ENCODE assay signal across 15 cellular contexts in genomic region chr3:25502233-25502632, GRCh38.
"Had no signal": no experiment of that assay in that cellular context is flagged by ENCODE, and none has a peak within 500 bp of the region (broad histone marks: within the 10 kb centered on the region; RNA-seq: fewer than 3 reads in every experiment).

No MANE protein-coding gene starts in this region.

- H3K27ac Mint-ChIP-seq: dendritic cell treated with granulocyte-macrophage colony-stimulating factor and Interleukin-4, amounts not matched to agents 40 ng/mL and 50 ng/mL, for 4 days; effector memory CD8-positive, alpha-beta T cell; naive thymus-derived CD8-positive, alpha-beta T cell had no signal

- H3K4me1 Mint-ChIP-seq: naive thymus-derived CD8-positive, alpha-beta T cell had no signal

- H3K27me3 ChIP-seq: esophagus squamous epithelium, gastroesophageal sphincter had no signal

- H3K4me3 ChIP-seq: esophagus squamous epithelium, gastroesophageal sphincter, mucosa of descending colon had no signal

- H3K4me3 Mint-ChIP-seq: dendritic cell treated with granulocyte-macrophage colony-stimulating factor and Interleukin-4, amounts not matched to agents 40 ng/mL and 50 ng/mL, for 4 days; effector memory CD8-positive, alpha-beta T cell; naive thymus-derived CD8-positive, alpha-beta T cell had no signal

- DNase-seq: effector memory CD8-positive, alpha-beta T cell; esophagus squamous epithelium; foreskin fibroblast; glutamatergic neuron; left colon; mucosa of descending colon; naive thymus-derived CD8-positive, alpha-beta T cell; posterior cingulate gyrus; right cardiac atrium; small intestine; stimulated activated CD4-positive, alpha-beta T cell treated with anti-CD3 and anti-CD28 coated beads, Interleukin-2, amount 100 ng/mL, for 48 hours; stimulated activated naive CD4-positive, alpha-beta T cell treated with Interleukin-2 at 50 U/mL for 16 hours; trophoblast cell had no signal

- ATAC-seq: effector memory CD8-positive, alpha-beta T cell; gastroesophageal sphincter; left colon; mucosa of descending colon; naive thymus-derived CD8-positive, alpha-beta T cell had no signal
